ENCODE assay signal across 11 cellular contexts in genomic region chrX:108304210-108304609, GRCh38.
DNase-seq lines count a peak whose midpoint lies in the region; ATAC-seq and TF ChIP-seq lines count a peak whose summit lies in the region.
"Had no signal": no experiment of that assay in that cellular context is flagged by ENCODE, and none has a peak within 500 bp of the region (broad histone marks: within the 10 kb centered on the region; RNA-seq: fewer than 3 reads in every experiment).

No MANE protein-coding gene starts in this region.

- no CpG with 5 or more reads among the region's 5 CpGs for WGBS in H9 (ENCODE audit: extremely low coverage, insufficient read length, low lambda C conversion rate)

- H3K27ac Mint-ChIP-seq in H9, result no peak overlapping the region
- no peak overlapping the region for H3K27ac Mint-ChIP-seq in T-helper 2 cell treated with Interferon-gamma antibody and Interleukin-4, amounts not matched to agents 5 μg/mL and 100 μg/mL, for 36 hours
- H3K27ac Mint-ChIP-seq: activated T-cell treated with anti-CD3 and anti-CD28 coated beads, Interleukin-2, amount 50 U/mL, for 24 hours; IgD-negative memory B cell; immature natural killer cell had no signal

- no peak overlapping the region for H2BK12ac ChIP-seq in H9 (ENCODE audit: insufficient read length, low read depth, low read length)

- H3K27me3 ChIP-seq in DND-41 (ENCODE audit: insufficient read depth, low read length, poor library complexity) (no peaks in the 10 kb centered on the region), H9 (ENCODE audit: insufficient read depth, low read length) (no peaks in the 10 kb centered on the region), SJCRH30 (no peaks in the 10 kb centered on the region), kidney epithelial cell (ENCODE audit: control insufficient read depth, insufficient read depth, low read length) (peaks cover 3% of the 10 kb centered on the region)

- ATAC-seq in DND-41 (ENCODE audit: insufficient read depth, low read depth) (no peak), HG03045 (IDR thresholded peaks at IDR 0.05; ENCODE audit: unreplicated experiment) (no peak)

- no peaks in the 10 kb centered on the region for H3K79me2 ChIP-seq in DND-41 (ENCODE audit: insufficient read depth, low read length)
- no peaks in the 10 kb centered on the region for H3K79me2 ChIP-seq in H9 (ENCODE audit: insufficient read depth, low read length)

- no peaks in the 10 kb centered on the region for H3K36me3 ChIP-seq in DND-41 (ENCODE audit: insufficient read depth, low read length)
- no peaks in the 10 kb centered on the region for H3K36me3 ChIP-seq in SJCRH30
- no peaks in the 10 kb centered on the region for H3K36me3 ChIP-seq in kidney epithelial cell (ENCODE audit: control insufficient read depth, insufficient read depth, low read length)

- no peak overlapping the region for H2BK5ac ChIP-seq in H9 (ENCODE audit: insufficient read length, low read length)

- no peak overlapping the region for H3K23ac ChIP-seq in H9 (ENCODE audit: insufficient read length, low read depth, low read length)

- no peak overlapping the region for H3K9ac ChIP-seq in DND-41 (ENCODE audit: low read depth, low read length)
- no peak overlapping the region for H3K9ac ChIP-seq in H9 (ENCODE audit: extremely low read depth, insufficient read length, low read length)

- no peak overlapping the region for H3K4me2 ChIP-seq in DND-41 (ENCODE audit: insufficient read depth, low read length)
- H3K4me2 ChIP-seq in H9 (ENCODE audit: insufficient read depth, insufficient read length, low read length), result no peak overlapping the region

- H3K9me3 ChIP-seq in DND-41 (ENCODE audit: insufficient read depth, low read length, severe bottlenecking) (no peaks in the 10 kb centered on the region), H9 (ENCODE audit: control insufficient read depth, low read depth, low read length) (no peaks in the 10 kb centered on the region), SJCRH30 (replicated peaks) (no peaks in the 10 kb centered on the region)

- H2AK5ac ChIP-seq in H9 (ENCODE audit: insufficient read length, low read length), result no peak overlapping the region

- H3K4ac ChIP-seq in H9 (ENCODE audit: low read depth, low read length), result no peak overlapping the region

- H2BK120ac ChIP-seq in H9 (ENCODE audit: low read depth, low read length, poor library complexity, severe bottlenecking), result no peak overlapping the region

- H4K91ac ChIP-seq in H9 (ENCODE audit: insufficient read length, low read depth, low read length), result no peak overlapping the region

- H3K56ac ChIP-seq in H9 (ENCODE audit: insufficient read length, low read depth, low read length), result no peak overlapping the region

- no peak overlapping the region for H3K18ac ChIP-seq in H9 (ENCODE audit: insufficient read length, low read depth, low read length)

- TF ChIP-seq CTCF in DND-41 (IDR thresholded peaks at IDR 0.05; ENCODE audit: borderline replicate concordance, extremely low read depth, low read length, poor library complexity, severe bottlenecking) (peak; percentile 38), H9 (conservative IDR thresholded peaks at IDR 0.05) (peak; percentile 87), kidney epithelial cell (IDR thresholded peaks at IDR 0.05; ENCODE audit: insufficient read depth, low read length, poor library complexity, severe bottlenecking) (peak; percentile 46)

- H3K27me3 Mint-ChIP-seq in H9 (ENCODE audit: low read depth), result no peaks in the 10 kb centered on the region
- no peaks in the 10 kb centered on the region for H3K27me3 Mint-ChIP-seq in T-helper 2 cell treated with Interferon-gamma antibody and Interleukin-4, amounts not matched to agents 5 μg/mL and 100 μg/mL, for 36 hours (ENCODE audit: low read depth)

- H3K4me1 ChIP-seq in DND-41 (ENCODE audit: insufficient read depth, low read length) (no peaks in the 10 kb centered on the region), H9 (ENCODE audit: insufficient read depth, low read length) (peaks cover 2% of the 10 kb centered on the region; the same call in 1 of the 2 replicates), SJCRH30 (no peaks in the 10 kb centered on the region)

- no peaks in the 10 kb centered on the region; a peak in 1 of 7 replicates for H3K36me3 Mint-ChIP-seq in H9 (ENCODE audit: insufficient read depth in 1 of 3, low read depth in 3 of 3)
- H3K36me3 Mint-ChIP-seq in T-helper 2 cell treated with Interferon-gamma antibody and Interleukin-4, amounts not matched to agents 5 μg/mL and 100 μg/mL, for 36 hours (ENCODE audit: low read depth), result no peaks in the 10 kb centered on the region
- H3K36me3 Mint-ChIP-seq: IgD-negative memory B cell, immature natural killer cell had no signal

- H4K5ac ChIP-seq in H9 (ENCODE audit: insufficient read length, low read depth, low read length), result no peak overlapping the region

- H4K20me1 ChIP-seq in DND-41 (ENCODE audit: insufficient read depth, low read length) (no peaks in the 10 kb centered on the region), H9 (ENCODE audit: control insufficient read depth, insufficient read depth, insufficient read length) (no peaks in the 10 kb centered on the region)

- no peak for DNase-seq in DND-41
- DNase-seq in H9, result no peak
- peak; percentile 2 to 16 for DNase-seq in SJCRH30
- no peak for DNase-seq in kidney epithelial cell (ENCODE audit: low read depth)
- no peak for DNase-seq in T-helper 2 cell
- DNase-seq in T-helper 2 cell treated with Interferon-gamma antibody and Interleukin-4, amounts not matched to agents 5 μg/mL and 100 μg/mL, for 36 hours (ENCODE audit: low spot score), result no peak
- no peak for DNase-seq in substantia nigra (lab: John Stamatoyannopoulos, UW)
- DNase-seq: activated T-cell treated with anti-CD3 and anti-CD28 coated beads, Interleukin-2, amount 50 U/mL, for 24 hours; immature natural killer cell had no signal

- H2BK15ac ChIP-seq in H9 (ENCODE audit: low read depth, low read length), result no peak overlapping the region

- no peak overlapping the region for H2BK20ac ChIP-seq in H9 (ENCODE audit: low read depth, low read length, poor library complexity, severe bottlenecking)

- no peak overlapping the region for H3K4me3 Mint-ChIP-seq in H9
- no peak overlapping the region for H3K4me3 Mint-ChIP-seq in T-helper 2 cell treated with Interferon-gamma antibody and Interleukin-4, amounts not matched to agents 5 μg/mL and 100 μg/mL, for 36 hours
- H3K4me3 Mint-ChIP-seq: activated T-cell treated with anti-CD3 and anti-CD28 coated beads, Interleukin-2, amount 50 U/mL, for 24 hours; IgD-negative memory B cell; immature natural killer cell had no signal

- no peak overlapping the region for H3T11ph ChIP-seq in H9 (ENCODE audit: low read length)

- H3K27ac ChIP-seq in DND-41 (ENCODE audit: low read length) (no peak overlapping the region), H9 (ENCODE audit: insufficient read length, low read depth, low read length) (no peak overlapping the region), SJCRH30 (no peak overlapping the region), substantia nigra (ENCODE audit: low read depth, low read length, poor library complexity, severe bottlenecking) (no peak overlapping the region)

- H2AFZ ChIP-seq in DND-41 (ENCODE audit: low read depth, low read length) (no peak overlapping the region), H9 (ENCODE audit: low read length) (no peak overlapping the region)

- H3K4me3 ChIP-seq in DND-41 (ENCODE audit: low read depth in 1 of 2, low read length in 2 of 2) (no peak overlapping the region), SJCRH30 (no peak overlapping the region), kidney epithelial cell (ENCODE audit: low read depth, low read length) (no peak overlapping the region)

- no peaks in the 10 kb centered on the region for H3K9me3 Mint-ChIP-seq in H9
- H3K9me3 Mint-ChIP-seq in T-helper 2 cell treated with Interferon-gamma antibody and Interleukin-4, amounts not matched to agents 5 μg/mL and 100 μg/mL, for 36 hours, result no peaks in the 10 kb centered on the region
- H3K9me3 Mint-ChIP-seq: activated T-cell treated with anti-CD3 and anti-CD28 coated beads, Interleukin-2, amount 50 U/mL, for 24 hours; immature natural killer cell had no signal

- H3K4me1 Mint-ChIP-seq in H9, result peaks cover 11% of the 10 kb centered on the region in 2 experiments
- no peaks in the 10 kb centered on the region for H3K4me1 Mint-ChIP-seq in T-helper 2 cell treated with Interferon-gamma antibody and Interleukin-4, amounts not matched to agents 5 μg/mL and 100 μg/mL, for 36 hours (ENCODE audit: low read depth)
- H3K4me1 Mint-ChIP-seq: IgD-negative memory B cell, immature natural killer cell had no signal

- H3K14ac ChIP-seq in H9 (ENCODE audit: insufficient read depth, low read length), result no peak overlapping the region

- H4K8ac ChIP-seq in H9 (replicated peaks; ENCODE audit: insufficient read length, low read depth, low read length), result no peak overlapping the region

- H3K79me1 ChIP-seq in H9 (ENCODE audit: insufficient read depth, low read depth, low read length, poor library complexity, severe bottlenecking), result no peaks in the 10 kb centered on the region

- H3K23me2 ChIP-seq in H9 (ENCODE audit: insufficient read length, low read depth, low read length, poor library complexity, severe bottlenecking), result no peaks in the 10 kb centered on the region

Comparison
In these comparisons a context has a peak if more than half of its experiments do, and no peak if none do; other contexts are left out.
1. DNase-seq: peak in SJCRH30 (2 of 2); none in DND-41 (single experiment), H9 (single experiment), kidney epithelial cell (single experiment), T-helper 2 cell (0 of 5), T-helper 2 cell treated with Interferon-gamma antibody and Interleukin-4, amounts not matched to agents 5 μg/mL and 100 μg/mL, for 36 hours (single experiment) and substantia nigra (0 of 49).
2. Peak in every context shown above with its lines, with median percentiles within 50 percentile points of each other: CTCF ChIP-seq.